ENCODE assay signal across 8 cellular contexts in genomic region chr3:141454906-141455602, GRCh38. TPM values are rescaled to one million over a fixed set of nuclear protein-coding genes. Genes with fewer than 3 reads are reported as not detected.
DNase-seq lines count a peak whose midpoint lies in the region; ATAC-seq and TF ChIP-seq lines count a peak whose summit lies in the region.

No MANE protein-coding gene starts in this region.

- H3K36me3 ChIP-seq in Loucy (ENCODE audit: insufficient read depth, low read length) (no peaks in the 10 kb centered on the region), Panc1 (ENCODE audit: control insufficient read depth, insufficient read depth, low read length) (no peaks in the 10 kb centered on the region)

- no peak overlapping the region for H3K27ac Mint-ChIP-seq in MCF 10A (ENCODE audit: low read depth, unreplicated experiment)
- no peak overlapping the region for H3K27ac Mint-ChIP-seq in stimulated activated naive B cell treated with anti-CD40 and anti-IgM and Interleukin-4, amounts not matched to agents 10 μg/mL and 1 μg/mL and 100 μg/mL, for 72 hours

- in situ Hi-C loops in Panc1 (cut with HindIII; ENCODE audit: low pct_unique_long_range_greater_than_20kb, low sequenced_read_pairs) = no loop called here

- H3K4me1 ChIP-seq in Loucy (ENCODE audit: insufficient read depth, low read length, poor library complexity, severe bottlenecking) (peaks cover 13% of the 10 kb centered on the region), Panc1 (ENCODE audit: control insufficient read depth, insufficient read depth, low read length) (no peaks in the 10 kb centered on the region)

- H3K4me1 Mint-ChIP-seq in MCF 10A (ENCODE audit: insufficient read depth, unreplicated experiment) = peaks cover 20% of the 10 kb centered on the region
- peaks cover 7 to 12% of the 10 kb centered on the region in 2 donors for H3K4me1 Mint-ChIP-seq in stimulated activated naive B cell treated with anti-CD40 and anti-IgM and Interleukin-4, amounts not matched to agents 10 μg/mL and 1 μg/mL and 100 μg/mL, for 72 hours

- peak; percentile 74 for TF ChIP-seq CTCF in Loucy (conservative IDR thresholded peaks at IDR 0.05; ENCODE audit: low read length)
- peak; percentile 89 for TF ChIP-seq CTCF in Panc1 (IDR thresholded peaks at IDR 0.05)
- TF ChIP-seq CTCF in MCF 10A (IDR thresholded peaks at IDR 0.05; ENCODE audit: unreplicated experiment) = peak; percentile 71

- POLR2A ChIA-PET in Panc1 (lab: Charles Lee) = no interaction called here
- POLR2A ChIA-PET in MCF 10A (lab: Yijun Ruan, JAX) = interaction anchor here (0.8 to 1.7 kb wide), 14 partner anchors 10 to 154 kb away, joined by 3 to 17 read pairs (median 4); partner anchors contain the start of genes RASA2 and ZBTB38

- CTCF ChIA-PET in Panc1 (lab: Charles Lee) = interaction anchor here (0.5 to 1.7 kb wide), 16 partner anchors 13 to 224 kb away, joined by 3 to 20 read pairs (median 3); partner anchors contain the start of gene PXYLP1
- CTCF ChIA-PET in MCF 10A (lab: Yijun Ruan, JAX) = interaction anchor here (0.5 to 11.3 kb wide), 51 partner anchors 9 to 477 kb away, joined by 3 to 392 read pairs (median 4); no protein-coding TSS in a partner anchor

- no peak overlapping the region for H3K4me3 ChIP-seq in Loucy (ENCODE audit: low read length, poor library complexity, severe bottlenecking)
- H3K4me3 ChIP-seq in Panc1 (ENCODE audit: low read depth in 2 of 2, low read length in 2 of 2) = no peak overlapping the region

- H3K27ac ChIP-seq in Panc1 (ENCODE audit: low read length) = no peak overlapping the region

- H3K9me3 ChIP-seq in Loucy (ENCODE audit: insufficient read depth, low read depth, low read length) (no peaks in the 10 kb centered on the region), Panc1 (ENCODE audit: control insufficient read depth, insufficient read depth, low read depth, low read length) (no peaks in the 10 kb centered on the region)

- H3K9ac ChIP-seq in Loucy (ENCODE audit: low read depth, low read length, poor library complexity, severe bottlenecking) = no peak overlapping the region

- no peaks in the 10 kb centered on the region for H3K79me2 ChIP-seq in Loucy (ENCODE audit: insufficient read depth, low read length)

- H2AFZ ChIP-seq in Loucy (ENCODE audit: low read length) = peak overlapping the region; percentile 79

- ATAC-seq in GM21367 (IDR thresholded peaks at IDR 0.05; ENCODE audit: unreplicated experiment) (peak; percentile 40), Panc1 (peak; percentile 88)
- ATAC-seq in stimulated activated naive B cell treated with anti-CD40 and anti-IgM and Interleukin-4, amounts not matched to agents 10 μg/mL and 1 μg/mL and 100 μg/mL, for 72 hours (replicated peaks) = peak; percentile 78 to 80

- no peaks in the 10 kb centered on the region for H3K27me3 ChIP-seq in Loucy (ENCODE audit: insufficient read depth, low read length, poor library complexity, severe bottlenecking)
- no peaks in the 10 kb centered on the region for H3K27me3 ChIP-seq in Panc1 (ENCODE audit: control insufficient read depth, insufficient read depth, low read length)

- H3K4me3 Mint-ChIP-seq in MCF 10A (ENCODE audit: unreplicated experiment) = no peak overlapping the region
- no peak overlapping the region for H3K4me3 Mint-ChIP-seq in stimulated activated naive B cell treated with anti-CD40 and anti-IgM and Interleukin-4, amounts not matched to agents 10 μg/mL and 1 μg/mL and 100 μg/mL, for 72 hours

- intact Hi-C loops in Panc1 (cut with micrococcal nuclease; ENCODE audit: unreplicated experiment) = loop anchor here (2.0 kb wide), 2 partner anchors 94 to 148 kb away; no protein-coding TSS in a partner anchor
- intact Hi-C loops in MCF 10A (cut with micrococcal nuclease) = loop anchor here (1.0 kb wide), 1 partner anchor 144 kb away; no protein-coding TSS in a partner anchor

- no peaks in the 10 kb centered on the region for H3K9me2 ChIP-seq in Loucy (replicated peaks; ENCODE audit: low read depth, low read length)

- no peaks in the 10 kb centered on the region for H3K27me3 Mint-ChIP-seq in MCF 10A (ENCODE audit: insufficient read depth, unreplicated experiment)
- H3K27me3 Mint-ChIP-seq in stimulated activated naive B cell treated with anti-CD40 and anti-IgM and Interleukin-4, amounts not matched to agents 10 μg/mL and 1 μg/mL and 100 μg/mL, for 72 hours = peaks cover 0 to 7% of the 10 kb centered on the region in 2 donors

- BruUV-seq in Panc1 (replicated peaks; lab: Mats Ljungman, UMichigan) (no TSS peak), MCF 10A (replicated peaks; lab: Mats Ljungman, UMichigan) (no TSS peak)

- H3K4me2 ChIP-seq in Loucy (ENCODE audit: low read depth, low read length, poor library complexity, severe bottlenecking) = peak overlapping the region; percentile 33

- no peaks in the 10 kb centered on the region for H4K20me1 ChIP-seq in Loucy (ENCODE audit: insufficient read depth, low read length, poor library complexity, severe bottlenecking)

- H3K36me3 Mint-ChIP-seq in MCF 10A (ENCODE audit: insufficient read depth, unreplicated experiment) = peaks cover 9% of the 10 kb centered on the region
- H3K36me3 Mint-ChIP-seq in stimulated activated naive B cell treated with anti-CD40 and anti-IgM and Interleukin-4, amounts not matched to agents 10 μg/mL and 1 μg/mL and 100 μg/mL, for 72 hours = no peaks in the 10 kb centered on the region

- no peaks in the 10 kb centered on the region for H3K9me3 Mint-ChIP-seq in MCF 10A (ENCODE audit: unreplicated experiment)
- H3K9me3 Mint-ChIP-seq in stimulated activated naive B cell treated with anti-CD40 and anti-IgM and Interleukin-4, amounts not matched to agents 10 μg/mL and 1 μg/mL and 100 μg/mL, for 72 hours = no peaks in the 10 kb centered on the region

- DNase-seq in DMS53 (lab: John Stamatoyannopoulos, UW) (peak; percentile 88), Panc1 (ENCODE audit: low read depth, low spot score) (peak; percentile 48), MCF 10A (ENCODE audit: unreplicated experiment) (peak; percentile 83), iris pigment epithelial cell (ENCODE audit: low read depth) (peak; percentile 85)
- DNase-seq in stimulated activated naive B cell treated with anti-CD40 and anti-IgM and Interleukin-4, amounts not matched to agents 10 μg/mL and 1 μg/mL and 100 μg/mL, for 72 hours = peak; percentile 13
- DNase-seq in activated CD8-positive, alpha-beta memory T cell treated with anti-CD3 and anti-CD28 coated beads, Interleukin-2, amount 50 U/mL, for 4 hours = no peak

- no peaks in the 10 kb centered on the region for H3F3A ChIP-seq in Loucy (ENCODE audit: low read depth)

RNA-seq across cellular contexts. Expression of gene RASA2, which starts 31.8 kb away (rescaled TPM):
- total RNA-seq in Panc1 (2021; ENCODE audit: unreplicated experiment) (14.5 TPM), MCF 10A (2022) (15.8 and 19.5 TPM in 2 replicates)
- polyA plus RNA-seq in Panc1 (2012; ENCODE audit: insufficient read length) = 3.6 TPM
